8 cellular contexts compared by ENCODE assay signal in the genomic region with DNA sequence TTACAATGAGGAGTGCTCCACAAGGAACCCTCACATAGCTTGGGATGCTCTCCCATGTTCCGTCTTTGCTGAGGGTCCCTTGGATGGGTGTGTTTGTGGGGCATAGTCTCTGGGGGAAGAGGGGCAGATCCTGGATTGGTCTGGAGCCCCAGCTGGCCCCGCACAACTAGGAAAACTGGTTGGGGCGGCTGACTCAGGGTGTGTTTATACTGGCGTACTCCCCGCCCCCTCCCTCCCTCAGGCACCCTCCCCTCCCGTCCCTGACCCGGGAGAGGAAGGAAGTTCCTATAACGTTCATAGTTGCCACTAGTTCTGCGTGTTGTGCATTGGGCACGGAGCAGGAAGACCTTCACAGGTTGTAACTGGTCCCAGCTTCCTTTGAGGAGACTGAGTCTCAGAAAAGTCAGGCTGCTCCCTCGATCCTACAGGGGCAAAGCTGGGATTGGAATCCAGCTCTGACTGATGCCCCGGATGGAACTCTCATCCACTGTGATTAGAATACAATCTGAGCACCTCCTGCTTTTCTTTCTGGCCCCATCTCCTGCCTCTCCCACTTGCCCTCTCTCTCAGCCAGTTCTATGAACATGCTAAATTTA. TPM values are rescaled to one million over a fixed set of nuclear protein-coding genes. Genes with fewer than 3 reads are reported as not detected.
DNase-seq lines count a peak whose midpoint lies in the region; ATAC-seq lines count a peak whose summit lies in the region.

No MANE protein-coding gene starts in this region.

- H3K36me3 Mint-ChIP-seq in activated T-helper 2 cell treated with anti-CD3 and anti-CD28 coated beads, Interferon-gamma antibody, Interleukin-2, Interleukin-4, amounts not matched to agents 10 μg/mL and 5 μg/mL and 100 μg/mL, durations not matched to agents 14 hours and 24 hours and 36 hours (ENCODE audit: low read depth): no peaks in the 10 kb centered on the region

- H3K9me3 Mint-ChIP-seq in activated T-helper 2 cell treated with anti-CD3 and anti-CD28 coated beads, Interferon-gamma antibody, Interleukin-2, Interleukin-4, amounts not matched to agents 10 μg/mL and 5 μg/mL and 100 μg/mL, durations not matched to agents 14 hours and 24 hours and 36 hours: no peaks in the 10 kb centered on the region

- DNase-seq in NCI-H1105 (lab: John Stamatoyannopoulos, UW) (peak; percentile 9), NCI-H1105 treated with DMSO at 0.1 percent for 48 hours (lab: John Stamatoyannopoulos, UW) (no peak), NCI-H1417 (lab: John Stamatoyannopoulos, UW) (peak in 2 of 3 experiments; percentile 70 to 75), cardiac septum (ENCODE audit: low spot score) (peak; percentile 81), putamen (ENCODE audit: low spot score) (peak; percentile 31)
- DNase-seq in activated T-helper 2 cell treated with anti-CD3 and anti-CD28 coated beads, Interferon-gamma antibody, Interleukin-2, Interleukin-4, amounts not matched to agents 10 μg/mL and 5 μg/mL and 100 μg/mL, durations not matched to agents 14 hours and 24 hours and 36 hours (ENCODE audit: low spot score): no peak
- DNase-seq in activated CD4-positive, CD25-positive, alpha-beta regulatory T cell (lab: John Stamatoyannopoulos, UW): no peak

- H3K4me3 Mint-ChIP-seq in activated T-helper 2 cell treated with anti-CD3 and anti-CD28 coated beads, Interferon-gamma antibody, Interleukin-2, Interleukin-4, amounts not matched to agents 10 μg/mL and 5 μg/mL and 100 μg/mL, durations not matched to agents 14 hours and 24 hours and 36 hours (ENCODE audit: low read depth): peak overlapping the region; percentile 52

- peaks cover 17% of the 10 kb centered on the region for H3K4me1 Mint-ChIP-seq in activated T-helper 2 cell treated with anti-CD3 and anti-CD28 coated beads, Interferon-gamma antibody, Interleukin-2, Interleukin-4, amounts not matched to agents 10 μg/mL and 5 μg/mL and 100 μg/mL, durations not matched to agents 14 hours and 24 hours and 36 hours (ENCODE audit: low read depth)

- ATAC-seq in HG03039 (IDR thresholded peaks at IDR 0.05; ENCODE audit: unreplicated experiment): no peak

- intact Hi-C loops in activated T-helper 2 cell treated with anti-CD3 and anti-CD28 coated beads, Interferon-gamma antibody, Interleukin-2, Interleukin-4, amounts not matched to agents 10 μg/mL and 5 μg/mL and 100 μg/mL, durations not matched to agents 14 hours and 24 hours and 36 hours (cut with micrococcal nuclease): no loop called here
- intact Hi-C loops in cardiac septum (cut with DNase I): loop anchor here (2.0 to 5.0 kb wide), 2 partner anchors 20 to 400 kb away; no protein-coding TSS in a partner anchor

- no peaks in the 10 kb centered on the region for H3K27me3 Mint-ChIP-seq in activated T-helper 2 cell treated with anti-CD3 and anti-CD28 coated beads, Interferon-gamma antibody, Interleukin-2, Interleukin-4, amounts not matched to agents 10 μg/mL and 5 μg/mL and 100 μg/mL, durations not matched to agents 14 hours and 24 hours and 36 hours (ENCODE audit: low read depth)

- peak overlapping the region; percentile 46 for H3K27ac Mint-ChIP-seq in activated T-helper 2 cell treated with anti-CD3 and anti-CD28 coated beads, Interferon-gamma antibody, Interleukin-2, Interleukin-4, amounts not matched to agents 10 μg/mL and 5 μg/mL and 100 μg/mL, durations not matched to agents 14 hours and 24 hours and 36 hours

RNA-seq across cellular contexts. Expression of gene IER5L, which starts 11.0 kb away (rescaled TPM):
- total RNA-seq in activated T-helper 2 cell treated with anti-CD3 and anti-CD28 coated beads, Interferon-gamma antibody, Interleukin-2, Interleukin-4, amounts not matched to agents 10 μg/mL and 5 μg/mL and 100 μg/mL, durations not matched to agents 14 hours and 24 hours and 36 hours: 8.6 and 9.3 TPM in 2 replicates
- 12.6 TPM for total RNA-seq in cardiac septum

RNA-seq across cellular contexts. Expression of gene PTPA, which starts 55.8 kb away (rescaled TPM):
- total RNA-seq in activated T-helper 2 cell treated with anti-CD3 and anti-CD28 coated beads, Interferon-gamma antibody, Interleukin-2, Interleukin-4, amounts not matched to agents 10 μg/mL and 5 μg/mL and 100 μg/mL, durations not matched to agents 14 hours and 24 hours and 36 hours: 106 and 112 TPM in 2 replicates
- total RNA-seq in cardiac septum: 204 TPM

RNA-seq across cellular contexts. Expression of gene CRAT, which starts 56.5 kb away (rescaled TPM):
- total RNA-seq in activated T-helper 2 cell treated with anti-CD3 and anti-CD28 coated beads, Interferon-gamma antibody, Interleukin-2, Interleukin-4, amounts not matched to agents 10 μg/mL and 5 μg/mL and 100 μg/mL, durations not matched to agents 14 hours and 24 hours and 36 hours: 13.6 and 14.3 TPM in 2 replicates
- 68.1 TPM for total RNA-seq in cardiac septum

Comparison
In these comparisons a context has a peak if more than half of its experiments do, and no peak if none do; other contexts are left out.
1. DNase-seq: peak in NCI-H1105 (single experiment), NCI-H1417 (2 of 3), cardiac septum (single experiment) and putamen (single experiment); none in NCI-H1105 treated with DMSO at 0.1 percent for 48 hours (single experiment), activated T-helper 2 cell treated with anti-CD3 and anti-CD28 coated beads, Interferon-gamma antibody, Interleukin-2, Interleukin-4, amounts not matched to agents 10 μg/mL and 5 μg/mL and 100 μg/mL, durations not matched to agents 14 hours and 24 hours and 36 hours (single experiment) and activated CD4-positive, CD25-positive, alpha-beta regulatory T cell (0 of 4).